8 cellular contexts compared by ENCODE assay signal in the genomic region with DNA sequence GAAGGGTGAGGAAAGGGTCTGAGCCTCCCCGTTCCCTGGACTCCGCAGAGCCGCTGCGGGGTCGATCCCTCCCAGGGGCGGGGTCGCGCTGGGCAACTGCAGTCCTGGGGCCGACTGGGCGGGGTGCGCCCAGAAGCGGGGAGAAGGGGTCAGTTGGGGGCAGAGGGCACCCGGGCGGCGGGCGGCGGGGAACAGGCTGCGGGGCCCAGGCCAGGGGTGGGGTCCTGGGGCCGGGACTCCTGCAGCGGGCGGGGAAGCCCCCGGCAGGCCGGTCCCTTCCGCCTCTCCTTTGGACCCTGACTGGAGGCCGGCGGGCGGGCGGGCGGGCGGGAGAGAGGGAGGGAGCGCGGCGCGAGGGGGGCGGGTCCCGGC. TPM values are rescaled to one million over a fixed set of nuclear protein-coding genes. Genes with fewer than 3 reads are reported as not detected.
DNase-seq lines count a peak whose midpoint lies in the region; ATAC-seq and TF ChIP-seq lines count a peak whose summit lies in the region.

No MANE protein-coding gene starts in this region.

- peak overlapping the region; percentile 97 for H3K27ac Mint-ChIP-seq in activated naive CD4-positive, alpha-beta T cell treated with anti-CD3 and anti-CD28 coated beads, Interleukin-2, amount 50 U/mL, for 24 hours
- peak overlapping the region; percentile 100 for H3K27ac Mint-ChIP-seq in memory B cell

- ATAC-seq in memory B cell (ENCODE audit: low read depth) (no peak), HG03342 (IDR thresholded peaks at IDR 0.05; ENCODE audit: unreplicated experiment) (no peak)

- peaks cover 28% of the 10 kb centered on the region for H3K4me1 Mint-ChIP-seq in activated naive CD4-positive, alpha-beta T cell treated with anti-CD3 and anti-CD28 coated beads, Interleukin-2, amount 50 U/mL, for 24 hours
- peaks cover 17% of the 10 kb centered on the region for H3K4me1 Mint-ChIP-seq in memory B cell

- peaks cover 17% of the 10 kb centered on the region for H3K4me1 ChIP-seq in HUES64 (ENCODE audit: insufficient read depth, low read length)

- H3K27me3 ChIP-seq in HUES64 (ENCODE audit: insufficient read depth, low read length) (no peaks in the 10 kb centered on the region), brain microvascular endothelial cell (replicated peaks) (no peaks in the 10 kb centered on the region)

- H3K9me3 Mint-ChIP-seq in activated naive CD4-positive, alpha-beta T cell treated with anti-CD3 and anti-CD28 coated beads, Interleukin-2, amount 50 U/mL, for 24 hours = no peaks in the 10 kb centered on the region
- no peaks in the 10 kb centered on the region for H3K9me3 Mint-ChIP-seq in memory B cell

- TF ChIP-seq CTCF in brain microvascular endothelial cell (IDR thresholded peaks at IDR 0.05; ENCODE audit: low read depth, low read length, missing control alignments) = no peak

- peak overlapping the region; percentile 98 for H3K27ac ChIP-seq in HUES64 (ENCODE audit: low read depth, low read length)
- H3K27ac ChIP-seq in brain microvascular endothelial cell = peak overlapping the region; percentile 95

- H3K36me3 ChIP-seq in HUES64 (ENCODE audit: insufficient read depth, low read length) = no peaks in the 10 kb centered on the region; the same call in 1 of the 2 replicates
- no peaks in the 10 kb centered on the region for H3K36me3 ChIP-seq in brain microvascular endothelial cell (replicated peaks)

- H3K9ac ChIP-seq in HUES64 (ENCODE audit: low read depth, low read length) = peak overlapping the region; percentile 95

- H3K36me3 Mint-ChIP-seq in activated naive CD4-positive, alpha-beta T cell treated with anti-CD3 and anti-CD28 coated beads, Interleukin-2, amount 50 U/mL, for 24 hours = peaks cover 3% of the 10 kb centered on the region
- no peaks in the 10 kb centered on the region for H3K36me3 Mint-ChIP-seq in memory B cell

- in situ Hi-C loops in brain microvascular endothelial cell (cut with HindIII; ENCODE audit: low pct_ligation_motif_present, low sequenced_read_pairs) = no loop called here

- no peak for DNase-seq in activated naive CD4-positive, alpha-beta T cell treated with anti-CD3 and anti-CD28 coated beads, Interleukin-2, amount 50 U/mL, for 16 hours
- DNase-seq in brain microvascular endothelial cell = no peak
- DNase-seq in memory B cell (ENCODE audit: low spot score in 2 of 2) = no peak
- DNase-seq in NCI-H1436 treated with DMSO at 0.1 percent for 48 hours (lab: John Stamatoyannopoulos, UW) = no peak
- DNase-seq in DMS 273 (lab: John Stamatoyannopoulos, UW; ENCODE audit: unreplicated experiment) = no peak

- no peaks in the 10 kb centered on the region for H3K27me3 Mint-ChIP-seq in activated naive CD4-positive, alpha-beta T cell treated with anti-CD3 and anti-CD28 coated beads, Interleukin-2, amount 50 U/mL, for 24 hours
- no peaks in the 10 kb centered on the region for H3K27me3 Mint-ChIP-seq in memory B cell

- no peaks in the 10 kb centered on the region for H3K9me3 ChIP-seq in HUES64 (ENCODE audit: insufficient read depth, low read depth, low read length)

- H3K4me3 Mint-ChIP-seq in activated naive CD4-positive, alpha-beta T cell treated with anti-CD3 and anti-CD28 coated beads, Interleukin-2, amount 50 U/mL, for 24 hours = peak overlapping the region; percentile 93
- peak overlapping the region; percentile 94 for H3K4me3 Mint-ChIP-seq in memory B cell

- WGBS in HUES64 = under 1% methylated on average over 28 of the region's 36 CpGs

- H3K4me3 ChIP-seq in HUES64 (ENCODE audit: low read length) (peak overlapping the region; percentile 97), brain microvascular endothelial cell (ENCODE audit: low read depth, low read length) (peak overlapping the region; percentile 95)

RNA-seq across cellular contexts. Expression of a gene that starts 0.4 kb away (rescaled TPM):
- 37.2 TPM for polyA plus RNA-seq in HUES64 (2013, experiment 1 of 2)
- polyA plus RNA-seq in HUES64 (2013, experiment 2 of 2) = 40.0 TPM

RNA-seq across cellular contexts. Expression of a gene that starts 10.3 kb away (rescaled TPM):
- polyA plus RNA-seq in HUES64 (2013, experiment 1 of 2) = 25.7 TPM
- polyA plus RNA-seq in HUES64 (2013, experiment 2 of 2) = 18.4 TPM

RNA-seq across cellular contexts. Expression of a gene that starts 10.4 kb away (rescaled TPM):
- polyA plus RNA-seq in HUES64 (2013, experiment 1 of 2) = 55.1 TPM
- polyA plus RNA-seq in HUES64 (2013, experiment 2 of 2) = 53.3 TPM

RNA-seq across cellular contexts. Expression of a gene that starts 46.6 kb away (rescaled TPM):
- 17.2 TPM for polyA plus RNA-seq in HUES64 (2013, experiment 1 of 2)
- 19.1 TPM for polyA plus RNA-seq in HUES64 (2013, experiment 2 of 2)

RNA-seq across cellular contexts. Expression of a gene that starts 56.3 kb away (rescaled TPM):
- polyA plus RNA-seq in HUES64 (2013, experiment 1 of 2) = 5.0 TPM
- 4.5 TPM for polyA plus RNA-seq in HUES64 (2013, experiment 2 of 2)
